In the genomic region with DNA sequence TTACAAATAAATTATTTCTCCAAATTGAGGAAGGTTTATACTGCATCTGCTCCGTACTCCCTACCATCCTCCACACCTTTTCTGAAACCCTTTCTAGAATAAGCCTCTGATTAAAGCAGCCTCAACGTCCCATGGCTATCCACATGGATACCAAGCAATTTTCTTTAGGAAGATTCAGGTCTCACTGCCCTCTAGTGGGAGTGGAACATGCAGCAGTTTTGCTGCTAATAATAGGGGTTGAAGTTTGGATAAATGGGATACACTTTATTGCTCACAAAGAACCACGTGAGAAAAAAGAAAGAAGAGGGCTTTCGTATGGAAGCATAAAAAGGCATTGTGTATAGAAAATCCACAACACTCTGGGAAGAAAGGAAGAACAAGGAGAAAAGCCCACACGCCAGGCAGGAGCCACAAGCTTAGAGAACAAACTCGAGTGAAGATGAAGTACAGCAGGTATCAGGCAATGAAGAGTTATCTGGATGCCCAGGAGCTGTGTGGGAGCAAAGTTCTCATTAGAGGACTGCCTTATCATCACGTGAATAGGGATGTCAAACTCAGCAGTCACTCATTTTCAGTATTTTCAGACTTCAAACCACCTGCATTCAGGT, we compare ENCODE assay signal across 8 cellular contexts. TPM values are rescaled to one million over a fixed set of nuclear protein-coding genes. Genes with fewer than 3 reads are reported as not detected.
DNase-seq lines count a peak whose midpoint lies in the region; ATAC-seq, FAIRE-seq and TF ChIP-seq lines count a peak whose summit lies in the region.

No MANE protein-coding gene starts in this region.

- POLR2A ChIA-PET in Caco-2 (lab: Charles Lee): no interaction called here
- POLR2A ChIA-PET in naive thymus-derived CD8-positive, alpha-beta T cell (lab: Charles Lee): no interaction called here
- POLR2A ChIA-PET in T-cell (lab: Charles Lee): no interaction called here

- H3K4me3 ChIP-seq in Caco-2 (ENCODE audit: low read depth, low read length): no peak overlapping the region

- TF ChIP-seq CTCF in Caco-2 (IDR thresholded peaks at IDR 0.05; ENCODE audit: insufficient read depth in 1 of 2, low read depth in 1 of 2, low read length in 1 of 2, severe bottlenecking in 1 of 2, unreplicated experiment in 1 of 2) (peak; percentile 67 to 72), HFFc6 (IDR thresholded peaks at IDR 0.05) (peak; percentile 84), progenitor cell of endocrine pancreas (IDR thresholded peaks at IDR 0.05; ENCODE audit: unreplicated experiment) (peak; percentile 89)

- BruUV-seq in Caco-2 (replicated peaks; lab: Mats Ljungman, UMichigan): no TSS peak

- no peak for ATAC-seq in GM21786 (IDR thresholded peaks at IDR 0.05; ENCODE audit: unreplicated experiment)
- ATAC-seq in naive thymus-derived CD8-positive, alpha-beta T cell: no peak
- ATAC-seq in T-cell (replicated peaks in 1 of 4): no peak

- H3K27me3 ChIP-seq in Caco-2 (replicated peaks; ENCODE audit: control insufficient read depth, insufficient read depth, low read length): no peaks in the 10 kb centered on the region

- peaks cover 4% of the 10 kb centered on the region; the same call in 1 of the 2 replicates for H3K4me1 ChIP-seq in Caco-2

- H3K36me3 ChIP-seq in Caco-2 (ENCODE audit: control insufficient read depth, insufficient read depth, low read length): no peaks in the 10 kb centered on the region

- CTCF ChIA-PET in Caco-2 (lab: Charles Lee): no interaction called here
- CTCF ChIA-PET in T-cell (lab: Charles Lee): no interaction called here

- no peak for FAIRE-seq in RCC 7860 (lab: Jason Lieb, UNC)

- intact Hi-C loops in Caco-2 (cut with micrococcal nuclease; ENCODE audit: unreplicated experiment): loop anchor here (5.0 kb wide), 1 partner anchor 52 kb away; no protein-coding TSS in a partner anchor

- no peaks in the 10 kb centered on the region for H3K9me3 ChIP-seq in Caco-2

- H3K9me3 Mint-ChIP-seq in Caco-2 (ENCODE audit: unreplicated experiment) (no peaks in the 10 kb centered on the region), HFFc6 (no peaks in the 10 kb centered on the region), progenitor cell of endocrine pancreas (ENCODE audit: low read depth) (no peaks in the 10 kb centered on the region), T-cell (peaks cover 0 to 2% (median 0%) of the 10 kb centered on the region in 3 donors)
- H3K9me3 Mint-ChIP-seq in naive thymus-derived CD8-positive, alpha-beta T cell: peaks cover 0 to 6% (median 0%) of the 10 kb centered on the region in 9 donors

- H3K27ac Mint-ChIP-seq in Caco-2 (ENCODE audit: unreplicated experiment) (no peak overlapping the region), HFFc6 (no peak overlapping the region), progenitor cell of endocrine pancreas (no peak overlapping the region), T-cell (no peak overlapping the region)
- no peak overlapping the region for H3K27ac Mint-ChIP-seq in naive thymus-derived CD8-positive, alpha-beta T cell

- H3K27me3 Mint-ChIP-seq in Caco-2 (ENCODE audit: insufficient read depth, unreplicated experiment): no peaks in the 10 kb centered on the region
- H3K27me3 Mint-ChIP-seq in HFFc6 (ENCODE audit: insufficient read depth): no peaks in the 10 kb centered on the region
- no peaks in the 10 kb centered on the region for H3K27me3 Mint-ChIP-seq in progenitor cell of endocrine pancreas
- H3K27me3 Mint-ChIP-seq in naive thymus-derived CD8-positive, alpha-beta T cell: peaks cover 0 to 7% (median 1%) of the 10 kb centered on the region in 5 donors
- peaks cover 1 to 3% of the 10 kb centered on the region in 2 donors for H3K27me3 Mint-ChIP-seq in T-cell

- H3K36me3 Mint-ChIP-seq in Caco-2 (ENCODE audit: insufficient read depth, unreplicated experiment): no peaks in the 10 kb centered on the region
- H3K36me3 Mint-ChIP-seq in HFFc6 (ENCODE audit: low read depth): no peaks in the 10 kb centered on the region
- H3K36me3 Mint-ChIP-seq in progenitor cell of endocrine pancreas (ENCODE audit: insufficient read depth): no peaks in the 10 kb centered on the region
- H3K36me3 Mint-ChIP-seq in naive thymus-derived CD8-positive, alpha-beta T cell: no peaks in the 10 kb centered on the region
- H3K36me3 Mint-ChIP-seq in T-cell: no peaks in the 10 kb centered on the region

- DNase-seq in Caco-2 (peak; percentile 34 to 42), HFFc6 (peak; percentile 43), RCC 7860 (ENCODE audit: low spot score) (peak; percentile 15), fibroblast of gingiva (ENCODE audit: low read depth) (peak; percentile 34), progenitor cell of endocrine pancreas (ENCODE audit: low spot score, unreplicated experiment) (peak; percentile 11), T-cell (no peak)
- DNase-seq in naive thymus-derived CD8-positive, alpha-beta T cell: no peak

- H3K4me1 Mint-ChIP-seq in Caco-2 (ENCODE audit: low read depth, unreplicated experiment): no peaks in the 10 kb centered on the region
- H3K4me1 Mint-ChIP-seq in HFFc6 (ENCODE audit: low read depth): peaks cover 15% of the 10 kb centered on the region
- H3K4me1 Mint-ChIP-seq in progenitor cell of endocrine pancreas (ENCODE audit: low read depth): peaks cover 9% of the 10 kb centered on the region
- no peaks in the 10 kb centered on the region for H3K4me1 Mint-ChIP-seq in naive thymus-derived CD8-positive, alpha-beta T cell
- H3K4me1 Mint-ChIP-seq in T-cell: no peaks in the 10 kb centered on the region

- H3K4me3 Mint-ChIP-seq in Caco-2 (ENCODE audit: unreplicated experiment) (no peak overlapping the region), HFFc6 (no peak overlapping the region), progenitor cell of endocrine pancreas (ENCODE audit: low read depth) (no peak overlapping the region), T-cell (no peak overlapping the region)
- H3K4me3 Mint-ChIP-seq in naive thymus-derived CD8-positive, alpha-beta T cell: no peak overlapping the region

RNA-seq across cellular contexts. Expression of a gene that starts 45.8 kb away (rescaled TPM):
- total RNA-seq in Caco-2 (2022): not detected in 2 replicates
- not detected for total RNA-seq in HFFc6 (2021; fragmentation: NEBNext Ultra II Directional; extraction: Animal tissue kit (Norgen Biotek cat#: 25700))
- total RNA-seq in progenitor cell of endocrine pancreas: not detected in 2 replicates
- not detected for total RNA-seq in naive thymus-derived CD8-positive, alpha-beta T cell
- polyA plus RNA-seq in naive thymus-derived CD8-positive, alpha-beta T cell: not detected
- total RNA-seq in T-cell: not detected

Comparison
In these comparisons a context has a peak if more than half of its experiments do, and no peak if none do; other contexts are left out.
1. DNase-seq: peak in Caco-2 (2 of 2), HFFc6 (single experiment), RCC 7860 (single experiment), fibroblast of gingiva (single experiment) and progenitor cell of endocrine pancreas (single experiment); none in naive thymus-derived CD8-positive, alpha-beta T cell (0 of 10) and T-cell (0 of 34).
2. Peak in every context shown above with its lines, with median percentiles within 50 percentile points of each other: CTCF ChIP-seq.